ENCODE assay signal across 8 cellular contexts in the genomic region with DNA sequence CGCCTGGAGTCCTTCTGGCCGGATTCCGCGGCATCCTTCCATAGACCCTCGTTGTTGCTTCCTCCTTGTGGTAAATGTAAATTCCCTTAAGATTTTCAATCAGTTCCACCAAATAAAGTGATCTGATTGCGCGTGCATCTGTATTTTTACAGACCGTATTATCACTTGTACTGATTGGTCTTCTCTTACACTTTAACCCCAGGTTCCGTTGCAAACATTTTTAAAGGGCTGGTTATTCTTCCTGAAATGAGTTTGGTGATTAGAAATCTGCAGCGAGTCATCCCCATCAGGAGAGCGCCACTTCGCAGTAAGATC. TPM values are rescaled to one million over a fixed set of nuclear protein-coding genes. Genes with fewer than 3 reads are reported as not detected.
DNase-seq lines count a peak whose midpoint lies in the region; ATAC-seq lines count a peak whose summit lies in the region.

No MANE protein-coding gene starts in this region.

- no peaks in the 10 kb centered on the region for H3K9me3 ChIP-seq in thymus (ENCODE audit: control insufficient read depth)

- H3K9me3 Mint-ChIP-seq in activated naive CD8-positive, alpha-beta T cell treated with anti-CD3 and anti-CD28 coated beads for 36 hours, result no peaks in the 10 kb centered on the region

- H3K4me3 Mint-ChIP-seq in activated naive CD8-positive, alpha-beta T cell treated with anti-CD3 and anti-CD28 coated beads for 36 hours, result peak overlapping the region; percentile 99

- H3K4me3 ChIP-seq in H7 (ENCODE audit: insufficient read depth, low read depth, low read length) (peak overlapping the region; percentile 88), thymus (ENCODE audit: low read length) (peak overlapping the region; percentile 92)

- H3K27me3 ChIP-seq in H7 (ENCODE audit: control insufficient read depth, insufficient read depth, low read length), result no peaks in the 10 kb centered on the region
- H3K27me3 ChIP-seq in thymus (ENCODE audit: control insufficient read depth, insufficient read depth), result no peaks in the 10 kb centered on the region

- H3K36me3 Mint-ChIP-seq in activated naive CD8-positive, alpha-beta T cell treated with anti-CD3 and anti-CD28 coated beads for 36 hours, result peaks cover 30% of the 10 kb centered on the region

- DNase-seq in AG08395 (ENCODE audit: low spot score) (peak; percentile 37), H7 (no peak), left lobe of liver (ENCODE audit: low spot score) (no peak), NCI-H748 (lab: John Stamatoyannopoulos, UW; ENCODE audit: unreplicated experiment) (no peak), GM19238 (ENCODE audit: insufficient read length, low spot score) (no peak), NCI-H345 treated with DMSO at 0.1 percent for 48 hours (lab: John Stamatoyannopoulos, UW; ENCODE audit: unreplicated experiment) (no peak)
- DNase-seq in activated naive CD8-positive, alpha-beta T cell treated with anti-CD3 and anti-CD28 coated beads for 36 hours, result no peak

- ATAC-seq in left lobe of liver, result peak; percentile 7

- H3K27me3 Mint-ChIP-seq in activated naive CD8-positive, alpha-beta T cell treated with anti-CD3 and anti-CD28 coated beads for 36 hours, result no peaks in the 10 kb centered on the region

- 2% methylated on average over 12 of the region's 12 CpGs for WGBS in thymus

- peak overlapping the region; percentile 97 for H3K27ac ChIP-seq in thymus (ENCODE audit: low read depth)

- H3K27ac Mint-ChIP-seq in activated naive CD8-positive, alpha-beta T cell treated with anti-CD3 and anti-CD28 coated beads for 36 hours, result peak overlapping the region; percentile 97

- peaks cover 29% of the 10 kb centered on the region for H3K4me1 Mint-ChIP-seq in activated naive CD8-positive, alpha-beta T cell treated with anti-CD3 and anti-CD28 coated beads for 36 hours

- H3K36me3 ChIP-seq in H7 (replicated peaks; ENCODE audit: control insufficient read depth, insufficient read depth, low read length) (peaks cover 7% of the 10 kb centered on the region), thymus (ENCODE audit: control insufficient read depth, insufficient read depth) (peaks cover 7% of the 10 kb centered on the region)

- H3K4me1 ChIP-seq in thymus (ENCODE audit: control insufficient read depth, insufficient read depth, low read length), result peaks cover 13% of the 10 kb centered on the region

RNA-seq across cellular contexts. Expression of gene YBEY, which starts 0.5 kb away (rescaled TPM):
- total RNA-seq in H7 (2014; rRNA removed; shearing (Covaris generic)), result 28.0 and 35.0 TPM in 2 replicates
- total RNA-seq in activated naive CD8-positive, alpha-beta T cell treated with anti-CD3 and anti-CD28 coated beads for 36 hours, result 10 to 100 TPM; 12.1 to 14.3 TPM
- total RNA-seq in left lobe of liver, result 6.0 TPM
- 27.8 TPM for polyA plus RNA-seq in thymus

RNA-seq across cellular contexts. Expression of gene MCM3AP, which starts 1.2 kb away (rescaled TPM):
- 84.8 and 112 TPM in 2 replicates for total RNA-seq in H7 (2014; rRNA removed; shearing (Covaris generic))
- 100 to 1,000 TPM; 112 to 117 TPM for total RNA-seq in activated naive CD8-positive, alpha-beta T cell treated with anti-CD3 and anti-CD28 coated beads for 36 hours
- 46.9 TPM for total RNA-seq in left lobe of liver
- 80.4 TPM for polyA plus RNA-seq in thymus

RNA-seq across cellular contexts. Expression of gene C21orf58, which starts 37.0 kb away (rescaled TPM):
- 16.8 and 26.4 TPM in 2 replicates for total RNA-seq in H7 (2014; rRNA removed; shearing (Covaris generic))
- 10 to 100 TPM; 16.5 to 17.0 TPM for total RNA-seq in activated naive CD8-positive, alpha-beta T cell treated with anti-CD3 and anti-CD28 coated beads for 36 hours
- total RNA-seq in left lobe of liver, result 2.1 TPM
- 3.4 TPM for polyA plus RNA-seq in thymus

RNA-seq across cellular contexts. Expression of gene PCNT, which starts 37.3 kb away (rescaled TPM):
- 20.7 and 37.7 TPM in 2 replicates for total RNA-seq in H7 (2014; rRNA removed; shearing (Covaris generic))
- total RNA-seq in activated naive CD8-positive, alpha-beta T cell treated with anti-CD3 and anti-CD28 coated beads for 36 hours, result 10 to 100 TPM; 49.4 to 53.4 TPM
- total RNA-seq in left lobe of liver, result 13.2 TPM
- polyA plus RNA-seq in thymus, result 16.7 TPM

RNA-seq across cellular contexts. Expression of gene LSS, which starts 58.1 kb away (rescaled TPM):
- total RNA-seq in H7 (2014; rRNA removed; shearing (Covaris generic)), result 44.6 and 53.3 TPM in 2 replicates
- total RNA-seq in activated naive CD8-positive, alpha-beta T cell treated with anti-CD3 and anti-CD28 coated beads for 36 hours, result 10 to 100 TPM; 15.8 to 16.7 TPM
- 67.9 TPM for total RNA-seq in left lobe of liver
- polyA plus RNA-seq in thymus, result 14.9 TPM
